ENCODE assay signal across 24 cellular contexts in genomic region chr16:88840589-88841215, GRCh38. TPM values are rescaled to one million over a fixed set of nuclear protein-coding genes. Genes with fewer than 3 reads are reported as not detected.
DNase-seq lines count a peak whose midpoint lies in the region; ATAC-seq and TF ChIP-seq lines count a peak whose summit lies in the region.
"Had no signal": no experiment of that assay in that cellular context is flagged by ENCODE, and none has a peak within 500 bp of the region (broad histone marks: within the 10 kb centered on the region; RNA-seq: fewer than 3 reads in every experiment).

No MANE protein-coding gene starts in this region.

- POLR2A ChIA-PET in naive thymus-derived CD4-positive, alpha-beta T cell (lab: Charles Lee), result no interaction called here

- no peaks in the 10 kb centered on the region for H3K9me3 ChIP-seq in naive thymus-derived CD4-positive, alpha-beta T cell (ENCODE audit: control insufficient read depth in 2 of 3, low read length in 3 of 3)
- H3K9me3 ChIP-seq in Karpas-422 (ENCODE audit: low read length), result no peaks in the 10 kb centered on the region
- H3K9me3 ChIP-seq: A549 had no signal

- intact Hi-C loops in CD14-positive monocyte (cut with micrococcal nuclease), result no loop called here
- intact Hi-C loops in naive thymus-derived CD4-positive, alpha-beta T cell (cut with micrococcal nuclease), result no loop called here

- H3K36me3 ChIP-seq in naive thymus-derived CD4-positive, alpha-beta T cell (ENCODE audit: control insufficient read depth in 2 of 3, insufficient read depth in 3 of 3, low read length in 3 of 3), result peaks cover 0 to 48% (median 0%) of the 10 kb centered on the region in 3 experiments
- H3K36me3 ChIP-seq in Karpas-422 (ENCODE audit: insufficient read depth, low read length), result no peaks in the 10 kb centered on the region

- no peak overlapping the region for H3K4me2 ChIP-seq in Karpas-422 (ENCODE audit: low read depth, low read length, poor library complexity, severe bottlenecking)
- H3K4me2 ChIP-seq: A549, GM23338 had no signal

- peak overlapping the region in 5 of 7 donors; percentile 10 to 90 (median 80) for H3K27ac Mint-ChIP-seq in CD14-positive monocyte
- H3K27ac Mint-ChIP-seq in naive thymus-derived CD4-positive, alpha-beta T cell, result no peak overlapping the region
- H3K27ac Mint-ChIP-seq: CD4-positive, CD25-positive, alpha-beta regulatory T cell; CD8-positive, alpha-beta memory T cell; GM23338; HFFc6 had no signal

- H3K9me3 Mint-ChIP-seq in CD14-positive monocyte, result no peaks in the 10 kb centered on the region
- no peaks in the 10 kb centered on the region for H3K9me3 Mint-ChIP-seq in naive thymus-derived CD4-positive, alpha-beta T cell
- H3K9me3 Mint-ChIP-seq: CD4-positive, CD25-positive, alpha-beta regulatory T cell; CD8-positive, alpha-beta memory T cell; GM23338; HFFc6 had no signal

- H3K4me1 ChIP-seq in naive thymus-derived CD4-positive, alpha-beta T cell (ENCODE audit: control insufficient read depth in 2 of 2, insufficient read depth in 2 of 2, low read length in 2 of 2), result no peaks in the 10 kb centered on the region
- peaks cover 12% of the 10 kb centered on the region for H3K4me1 ChIP-seq in Karpas-422 (ENCODE audit: low read length)
- H3K4me1 ChIP-seq: A549 had no signal

- peak overlapping the region in 1 of 2 donors; percentile 42 for H3K4me3 Mint-ChIP-seq in CD14-positive monocyte
- H3K4me3 Mint-ChIP-seq in naive thymus-derived CD4-positive, alpha-beta T cell, result no peak overlapping the region
- H3K4me3 Mint-ChIP-seq: CD4-positive, CD25-positive, alpha-beta regulatory T cell; CD8-positive, alpha-beta memory T cell; GM23338; HFFc6 had no signal

- H4K20me1 ChIP-seq in Karpas-422 (ENCODE audit: insufficient read depth, low read depth, low read length), result no peaks in the 10 kb centered on the region

- ATAC-seq in naive thymus-derived CD4-positive, alpha-beta T cell, result peak; percentile 40
- ATAC-seq in GM18858 (IDR thresholded peaks at IDR 0.05; ENCODE audit: unreplicated experiment) (no peak), GM21576 (IDR thresholded peaks at IDR 0.05; ENCODE audit: unreplicated experiment) (no peak), GM19467 (IDR thresholded peaks at IDR 0.05; ENCODE audit: unreplicated experiment) (no peak)
- ATAC-seq: A549, GM12878, GM23338, HCT116, K562 had no signal

- DNase-seq in CD14-positive monocyte (ENCODE audit: low spot score) (no peak), caudate nucleus (lab: John Stamatoyannopoulos, UW) (peak in 24 of 61 donors; percentile 3 to 77 (median 29)), Karpas-422 (no peak)
- no peak for DNase-seq in naive thymus-derived CD4-positive, alpha-beta T cell
- DNase-seq: CD4-positive, CD25-positive, alpha-beta regulatory T cell; CD8-positive, alpha-beta memory T cell; COR-L47; DMS 273 treated with DMSO at 0.1 percent for 48 hours; DMS53; DND-41; EL; H7; HFFc6; IMR-90 had no signal

- no peak for TF ChIP-seq CTCF in CD14-positive monocyte (IDR thresholded peaks at IDR 0.05)

- CTCF ChIA-PET in naive thymus-derived CD4-positive, alpha-beta T cell (lab: Charles Lee), result no interaction called here

- H2AFZ ChIP-seq in Karpas-422 (ENCODE audit: low read length), result no peak overlapping the region
- H2AFZ ChIP-seq: GM23338 had no signal

- peaks cover 0 to 2% (median 2%) of the 10 kb centered on the region in 3 donors for H3K27me3 Mint-ChIP-seq in CD14-positive monocyte (ENCODE audit: low read depth in 3 of 3)
- no peaks in the 10 kb centered on the region for H3K27me3 Mint-ChIP-seq in naive thymus-derived CD4-positive, alpha-beta T cell
- H3K27me3 Mint-ChIP-seq: CD4-positive, CD25-positive, alpha-beta regulatory T cell; CD8-positive, alpha-beta memory T cell had no signal

- peaks cover 20% of the 10 kb centered on the region for H3K4me1 Mint-ChIP-seq in CD14-positive monocyte
- H3K4me1 Mint-ChIP-seq in naive thymus-derived CD4-positive, alpha-beta T cell, result peaks cover 0 to 1% (median 0%) of the 10 kb centered on the region in 7 donors
- H3K4me1 Mint-ChIP-seq: CD4-positive, CD25-positive, alpha-beta regulatory T cell had no signal

- H3K9ac ChIP-seq in Karpas-422 (ENCODE audit: low read length), result no peak overlapping the region

- no peaks in the 10 kb centered on the region for H3K27me3 ChIP-seq in naive thymus-derived CD4-positive, alpha-beta T cell (ENCODE audit: control insufficient read depth in 2 of 2, insufficient read depth in 2 of 2, low read length in 2 of 2)
- no peaks in the 10 kb centered on the region for H3K27me3 ChIP-seq in Karpas-422 (ENCODE audit: low read length)

- H3K4me3 ChIP-seq in naive thymus-derived CD4-positive, alpha-beta T cell (ENCODE audit: low read length), result no peak overlapping the region
- no peak overlapping the region for H3K4me3 ChIP-seq in Karpas-422 (ENCODE audit: low read length)
- H3K4me3 ChIP-seq: A549, GM12878, GM23338, K562 had no signal

- H3K79me2 ChIP-seq in Karpas-422 (ENCODE audit: low read length), result no peaks in the 10 kb centered on the region

- peaks cover 39 to 62% of the 10 kb centered on the region in 2 donors for H3K36me3 Mint-ChIP-seq in CD14-positive monocyte
- peaks cover 0 to 7% (median 0%) of the 10 kb centered on the region in 5 donors for H3K36me3 Mint-ChIP-seq in naive thymus-derived CD4-positive, alpha-beta T cell

- H3K27ac ChIP-seq in caudate nucleus (ENCODE audit: low read depth, low read length) (peak overlapping the region; percentile 26), Karpas-422 (ENCODE audit: low read length) (no peak overlapping the region)
- no peak overlapping the region for H3K27ac ChIP-seq in naive thymus-derived CD4-positive, alpha-beta T cell (ENCODE audit: low read depth, low read length)
- H3K27ac ChIP-seq: A549 had no signal

- H3K9me2 ChIP-seq in Karpas-422 (replicated peaks; ENCODE audit: insufficient read depth, low read length), result no peaks in the 10 kb centered on the region

RNA-seq across cellular contexts. Expression of gene GALNS, which starts 16.0 kb away (rescaled TPM):
- polyA plus RNA-seq in CD14-positive monocyte, result 10 to 100 TPM; 20.2 to 32.2 TPM
- total RNA-seq in naive thymus-derived CD4-positive, alpha-beta T cell, result 10 to 100 TPM; 48.6 to 64.3 (median 57.5) TPM
- 10 to 100 TPM in 1 of 2 donors, 1 to 10 TPM in 1; 9.8 to 11.1 TPM for polyA plus RNA-seq in naive thymus-derived CD4-positive, alpha-beta T cell
- 18.1 and 26.8 TPM in 2 replicates for total RNA-seq in Karpas-422 (2014; rRNA removed; shearing (Covaris generic); ENCODE audit: low replicate concordance)

RNA-seq across cellular contexts. Expression of gene TRAPPC2L, which starts 16.2 kb away (rescaled TPM):
- polyA plus RNA-seq in CD14-positive monocyte, result 10 to 100 TPM; 82.4 to 89.3 TPM
- 10 to 100 TPM; 32.3 to 73.4 (median 60.1) TPM for total RNA-seq in naive thymus-derived CD4-positive, alpha-beta T cell
- 100 to 1,000 TPM in 1 of 2 donors, 10 to 100 TPM in 1; 96.8 to 112 TPM for polyA plus RNA-seq in naive thymus-derived CD4-positive, alpha-beta T cell
- 58.0 and 84.6 TPM in 2 replicates for total RNA-seq in Karpas-422 (2014; rRNA removed; shearing (Covaris generic); ENCODE audit: low replicate concordance)

RNA-seq across cellular contexts. Expression of gene PABPN1L, which starts 25.8 kb away (rescaled TPM):
- polyA plus RNA-seq in CD14-positive monocyte, result not detected
- not detected for total RNA-seq in naive thymus-derived CD4-positive, alpha-beta T cell
- not detected for polyA plus RNA-seq in naive thymus-derived CD4-positive, alpha-beta T cell
- not detected in 2 replicates for total RNA-seq in Karpas-422 (2014; rRNA removed; shearing (Covaris generic); ENCODE audit: low replicate concordance)
- total RNA-seq: CD4-positive, CD25-positive, alpha-beta regulatory T cell; CD8-positive, alpha-beta memory T cell; G401; GM12878; GM23338; H7; HFFc6; IMR-90 had no signal
- polyA plus RNA-seq: A549; BJ; CD4-positive, CD25-positive, alpha-beta regulatory T cell; CD8-positive, alpha-beta memory T cell; GM12878; GM23338; IMR-90 had no signal

RNA-seq across cellular contexts. Expression of gene APRT, which starts 29.0 kb away (rescaled TPM):
- 100 to 1,000 TPM; 233 to 307 TPM for polyA plus RNA-seq in CD14-positive monocyte
- total RNA-seq in naive thymus-derived CD4-positive, alpha-beta T cell, result 100 to 1,000 TPM; 134 to 178 (median 161) TPM
- 100 to 1,000 TPM; 446 to 513 TPM for polyA plus RNA-seq in naive thymus-derived CD4-positive, alpha-beta T cell
- total RNA-seq in Karpas-422 (2014; rRNA removed; shearing (Covaris generic); ENCODE audit: low replicate concordance), result 193 and 232 TPM in 2 replicates

RNA-seq across cellular contexts. Expression of gene CDT1, which starts 37.1 kb away (rescaled TPM):
- polyA plus RNA-seq in CD14-positive monocyte, result under 1 TPM; 0.07 to 0.24 TPM
- 10 to 100 TPM in 1 of 5 experiments, 1 to 10 TPM in 1, under 1 TPM in 2, not detected in 1; 0.35 to 79.2 (median 1.6) TPM for total RNA-seq in naive thymus-derived CD4-positive, alpha-beta T cell
- under 1 TPM; 0.09 to 0.19 TPM for polyA plus RNA-seq in naive thymus-derived CD4-positive, alpha-beta T cell
- total RNA-seq in Karpas-422 (2014; rRNA removed; shearing (Covaris generic); ENCODE audit: low replicate concordance), result 20.4 and 40.3 TPM in 2 replicates

Comparison
In these comparisons a context has a peak if more than half of its experiments do, and no peak if none do; other contexts are left out.
1. H3K27ac Mint-ChIP-seq: peak in CD14-positive monocyte (5 of 7); none in naive thymus-derived CD4-positive, alpha-beta T cell (0 of 9).